8 cellular contexts compared by ENCODE assay signal in the genomic region with DNA sequence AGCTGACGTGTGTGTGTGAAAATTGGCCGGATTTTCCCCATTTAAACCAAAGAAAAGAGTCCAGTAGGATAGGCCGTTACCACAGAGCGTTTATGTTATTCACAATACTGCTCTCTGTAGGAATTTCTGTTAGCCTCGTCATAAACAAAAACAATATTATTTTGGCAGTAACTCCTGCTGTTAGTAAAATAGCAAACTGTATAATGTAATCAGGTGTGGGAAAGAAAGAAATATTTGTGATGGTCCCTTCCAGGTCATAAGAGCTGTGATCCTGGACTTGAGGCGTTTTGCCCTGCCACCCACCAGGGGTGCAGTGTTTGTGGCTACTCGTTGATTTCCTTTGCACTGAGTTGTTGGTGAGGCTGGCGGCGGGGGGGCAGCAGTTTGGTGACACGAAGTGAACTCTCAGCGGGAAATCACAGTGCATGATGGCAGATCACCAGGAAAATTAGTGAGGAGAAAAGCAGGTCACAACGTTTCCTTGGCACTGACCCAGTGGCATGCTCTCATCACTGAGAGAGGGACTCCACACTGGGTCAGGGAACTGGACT. TPM values are rescaled to one million over a fixed set of nuclear protein-coding genes. Genes with fewer than 3 reads are reported as not detected.
A peak's percentile ranks its signal among the peaks of the same experiment; 100 is the strongest.
DNase-seq lines count a peak whose midpoint lies in the region; TF ChIP-seq lines count a peak whose summit lies in the region.

No MANE protein-coding gene starts in this region.

- peaks cover 44% of the 10 kb centered on the region for H3K36me3 ChIP-seq in Karpas-422 (ENCODE audit: insufficient read depth, low read length)
- H3K36me3 ChIP-seq in duodenal mucosa (ENCODE audit: control insufficient read depth in 1 of 2, insufficient read depth in 2 of 2, low read length in 2 of 2) = no peaks in the 10 kb centered on the region

- no peaks in the 10 kb centered on the region for H3K9me3 ChIP-seq in Karpas-422 (ENCODE audit: low read length)
- H3K9me3 ChIP-seq in duodenal mucosa (ENCODE audit: control insufficient read depth in 1 of 2, low read length in 2 of 2) = no peaks in the 10 kb centered on the region

- peaks cover 78% of the 10 kb centered on the region for H3K79me2 ChIP-seq in Karpas-422 (ENCODE audit: low read length)

- H3K4me3 ChIP-seq in AG10803 (ENCODE audit: low read length) (peak overlapping the region; percentile 39), Karpas-422 (ENCODE audit: low read length) (peak overlapping the region; percentile 96), duodenal mucosa (ENCODE audit: low read depth in 1 of 2, low read length in 2 of 2) (peak overlapping the region; percentile 76 to 85)

- peak overlapping the region; percentile 83 for H3K27ac ChIP-seq in Karpas-422 (ENCODE audit: low read length)
- no peak overlapping the region for H3K27ac ChIP-seq in duodenal mucosa (ENCODE audit: low read depth, low read length)

- peak overlapping the region in 1 of 3 experiments; percentile 7 for H3K27ac Mint-ChIP-seq in nephron
- H3K27ac Mint-ChIP-seq in activated T-cell treated with anti-CD3 and anti-CD28 coated beads, Interleukin-2, amount 50 U/mL, for 24 hours = no peak overlapping the region

- peak overlapping the region; percentile 80 to 84 (median 83) for H3K4me3 Mint-ChIP-seq in nephron
- no peak overlapping the region for H3K4me3 Mint-ChIP-seq in activated T-cell treated with anti-CD3 and anti-CD28 coated beads, Interleukin-2, amount 50 U/mL, for 24 hours

- peak; percentile 9; the same call in 1 of the 2 replicates for TF ChIP-seq CTCF in AG10803 (conservative IDR thresholded peaks at IDR 0.05; ENCODE audit: low read length)
- TF ChIP-seq CTCF in nephron (IDR thresholded peaks at IDR 0.05; ENCODE audit: unreplicated experiment in 3 of 3) = no peak

- H3K27me3 ChIP-seq in Karpas-422 (ENCODE audit: low read length) (no peaks in the 10 kb centered on the region), duodenal mucosa (ENCODE audit: control insufficient read depth in 1 of 2, insufficient read depth in 2 of 2, low read length in 2 of 2) (no peaks in the 10 kb centered on the region)

- H3K9ac ChIP-seq in Karpas-422 (ENCODE audit: low read length) (peak overlapping the region; percentile 92), duodenal mucosa (ENCODE audit: low read depth in 1 of 2, low read length in 2 of 2) (peak overlapping the region; percentile 41 to 44)

- peak overlapping the region; percentile 92 for H3K4me2 ChIP-seq in Karpas-422 (ENCODE audit: low read depth, low read length, poor library complexity, severe bottlenecking)

- no peaks in the 10 kb centered on the region for H3K9me2 ChIP-seq in Karpas-422 (replicated peaks; ENCODE audit: insufficient read depth, low read length)

- H3K4me1 Mint-ChIP-seq in nephron = peaks cover 63% of the 10 kb centered on the region
- H3K4me1 Mint-ChIP-seq in activated T-cell treated with anti-CD3 and anti-CD28 coated beads, Interleukin-2, amount 50 U/mL, for 24 hours (ENCODE audit: low read depth) = peaks cover 35% of the 10 kb centered on the region

- H4K20me1 ChIP-seq in Karpas-422 (ENCODE audit: insufficient read depth, low read depth, low read length) = peaks cover 56% of the 10 kb centered on the region

- H3K9me3 Mint-ChIP-seq in nephron = no peaks in the 10 kb centered on the region
- no peaks in the 10 kb centered on the region for H3K9me3 Mint-ChIP-seq in activated T-cell treated with anti-CD3 and anti-CD28 coated beads, Interleukin-2, amount 50 U/mL, for 24 hours

- DNase-seq in AG10803 (ENCODE audit: low read depth) = peak; percentile 34
- DNase-seq in Karpas-422 = peak; percentile 68
- DNase-seq in DMS53 treated with DMSO at 0.1 percent for 48 hours (lab: John Stamatoyannopoulos, UW; ENCODE audit: unreplicated experiment) = no peak
- DNase-seq in activated T-cell treated with anti-CD3 and anti-CD28 coated beads, Interleukin-2, amount 50 U/mL, for 24 hours = no peak
- DNase-seq in ecto neural progenitor cell (ENCODE audit: low spot score) = no peak
- no peak for DNase-seq in activated CD8-positive, alpha-beta memory T cell treated with anti-CD3 and anti-CD28 coated beads for 24 hours

- no peak overlapping the region for H2AFZ ChIP-seq in Karpas-422 (ENCODE audit: low read length)

- peaks cover 68% of the 10 kb centered on the region for H3K4me1 ChIP-seq in Karpas-422 (ENCODE audit: low read length)
- H3K4me1 ChIP-seq in duodenal mucosa (ENCODE audit: control insufficient read depth in 1 of 2, insufficient read depth in 2 of 2, low read length in 2 of 2) = peaks cover 51 to 61% of the 10 kb centered on the region in 2 donors

- peaks cover 4% of the 10 kb centered on the region for H3K27me3 Mint-ChIP-seq in nephron (ENCODE audit: low read depth)
- H3K27me3 Mint-ChIP-seq in activated T-cell treated with anti-CD3 and anti-CD28 coated beads, Interleukin-2, amount 50 U/mL, for 24 hours = no peaks in the 10 kb centered on the region

- peaks cover 7% of the 10 kb centered on the region for H3K36me3 Mint-ChIP-seq in nephron (ENCODE audit: low read depth)
- H3K36me3 Mint-ChIP-seq in activated T-cell treated with anti-CD3 and anti-CD28 coated beads, Interleukin-2, amount 50 U/mL, for 24 hours (ENCODE audit: low read depth) = no peaks in the 10 kb centered on the region

RNA-seq across cellular contexts. Expression of gene EEPD1, which starts 2.8 kb away (rescaled TPM):
- total RNA-seq in Karpas-422 (2014; rRNA removed; shearing (Covaris generic); ENCODE audit: low replicate concordance) = 28.8 and 63.5 TPM in 2 replicates

Comparison
In these comparisons a context has a peak if more than half of its experiments do, and no peak if none do; other contexts are left out.
1. DNase-seq: peak in AG10803 (single experiment) and Karpas-422 (single experiment); none in DMS53 treated with DMSO at 0.1 percent for 48 hours (single experiment), activated T-cell treated with anti-CD3 and anti-CD28 coated beads, Interleukin-2, amount 50 U/mL, for 24 hours (single experiment), ecto neural progenitor cell (single experiment) and activated CD8-positive, alpha-beta memory T cell treated with anti-CD3 and anti-CD28 coated beads for 24 hours (single experiment).
2. H3K4me3 ChIP-seq: peak in every context shown above with its lines; median percentile 96 in Karpas-422; 80 in duodenal mucosa; 39 in AG10803.